Comparison of ENCODE assay signal across 8 cellular contexts in the genomic region with DNA sequence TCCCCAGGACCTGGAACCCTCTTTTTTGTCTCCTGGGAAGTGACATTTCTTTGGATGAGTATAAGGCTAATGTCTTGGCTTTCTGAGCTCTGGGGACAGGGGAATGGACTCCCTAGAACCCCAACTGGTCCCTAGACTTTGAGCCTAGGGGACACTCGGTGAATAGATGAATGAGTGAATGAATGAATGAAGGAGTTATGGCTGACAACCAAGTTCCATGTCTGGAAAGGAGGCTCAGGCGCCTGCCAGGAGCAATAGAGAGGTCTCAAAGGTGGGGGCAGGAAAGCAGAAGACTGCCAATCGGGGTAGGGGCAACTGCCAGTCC. TPM values are rescaled to one million over a fixed set of nuclear protein-coding genes. Genes with fewer than 3 reads are reported as not detected.
DNase-seq lines count a peak whose midpoint lies in the region; ATAC-seq and TF ChIP-seq lines count a peak whose summit lies in the region.

No MANE protein-coding gene starts in this region.

- no peak for TF ChIP-seq CTCF in DOHH2 (IDR thresholded peaks at IDR 0.05; ENCODE audit: low read depth, low read length, poor library complexity, severe bottlenecking)
- TF ChIP-seq CTCF in RWPE2 (IDR thresholded peaks at IDR 0.05; ENCODE audit: poor library complexity, severe bottlenecking) = no peak
- TF ChIP-seq CTCF in esophagus squamous epithelium (IDR thresholded peaks at IDR 0.05) = no peak
- no peak for TF ChIP-seq CTCF in progenitor cell of endocrine pancreas (IDR thresholded peaks at IDR 0.05; ENCODE audit: unreplicated experiment)

- no peaks in the 10 kb centered on the region for H3K9me3 Mint-ChIP-seq in progenitor cell of endocrine pancreas (ENCODE audit: low read depth)

- H3K4me3 ChIP-seq in DOHH2 (ENCODE audit: low read length) = peak overlapping the region; percentile 95
- peak overlapping the region; percentile 99 for H3K4me3 ChIP-seq in RWPE2 (ENCODE audit: severe bottlenecking)
- peak overlapping the region; percentile 84 to 96 (median 92) for H3K4me3 ChIP-seq in esophagus squamous epithelium

- peaks cover 12% of the 10 kb centered on the region; the same call in 1 of the 2 replicates for H3F3A ChIP-seq in DOHH2 (ENCODE audit: control insufficient read depth, insufficient read depth)

- H3K36me3 Mint-ChIP-seq in progenitor cell of endocrine pancreas (ENCODE audit: insufficient read depth) = no peaks in the 10 kb centered on the region

- intact Hi-C loops in esophagus squamous epithelium (cut with DNase I) = no loop called here

- peak overlapping the region; percentile 95 for H3K27ac Mint-ChIP-seq in progenitor cell of endocrine pancreas

- no peak for DNase-seq in RWPE2 (ENCODE audit: low spot score)
- DNase-seq in esophagus squamous epithelium (lab: John Stamatoyannopoulos, UW) = no peak
- DNase-seq in progenitor cell of endocrine pancreas (ENCODE audit: low spot score, unreplicated experiment) = no peak
- DNase-seq in dermis blood vessel endothelial cell = no peak
- no peak for DNase-seq in SKM-1 treated with dmso at 0.1 percent for 144 hours (lab: John Stamatoyannopoulos, UW; ENCODE audit: unreplicated experiment)
- no peak for DNase-seq in inferior parietal cortex (ENCODE audit: extremely low spot score)

- H3K79me2 ChIP-seq in DOHH2 (ENCODE audit: control insufficient read depth, low read length) = peaks cover 50% of the 10 kb centered on the region

- H3K4me3 Mint-ChIP-seq in progenitor cell of endocrine pancreas (ENCODE audit: low read depth) = peak overlapping the region; percentile 78

- WGBS in esophagus squamous epithelium, 2 donors = 7 to 13% methylated on average over 3 of the region's 3 CpGs

- peaks cover 72% of the 10 kb centered on the region for H3K4me1 ChIP-seq in DOHH2 (ENCODE audit: control insufficient read depth, low read length)
- H3K4me1 ChIP-seq in RWPE2 (ENCODE audit: insufficient read depth, poor library complexity, severe bottlenecking) = peaks cover 22% of the 10 kb centered on the region
- peaks cover 38 to 90% (median 49%) of the 10 kb centered on the region in 3 donors for H3K4me1 ChIP-seq in esophagus squamous epithelium

- H3K36me3 ChIP-seq in DOHH2 (ENCODE audit: control insufficient read depth, low read length) (peaks cover 31% of the 10 kb centered on the region), RWPE2 (ENCODE audit: low read depth) (no peaks in the 10 kb centered on the region), esophagus squamous epithelium (no peaks in the 10 kb centered on the region)

- H3K4me2 ChIP-seq in DOHH2 (ENCODE audit: low read length) = peak overlapping the region; percentile 93

- peaks cover 3% of the 10 kb centered on the region for H3K27me3 ChIP-seq in DOHH2 (ENCODE audit: control insufficient read depth, low read length)
- H3K27me3 ChIP-seq in RWPE2 (ENCODE audit: insufficient read depth, poor library complexity, severe bottlenecking) = no peaks in the 10 kb centered on the region
- H3K27me3 ChIP-seq in esophagus squamous epithelium = peaks cover 0 to 20% (median 0%) of the 10 kb centered on the region in 4 donors

- H3K9me2 ChIP-seq in DOHH2 (replicated peaks; ENCODE audit: control insufficient read depth, low read length) = no peaks in the 10 kb centered on the region

- ATAC-seq in RWPE2 (ENCODE audit: low read depth) (no peak), HG02763 (IDR thresholded peaks at IDR 0.05; ENCODE audit: unreplicated experiment) (no peak)

- no peaks in the 10 kb centered on the region for H3K27me3 Mint-ChIP-seq in progenitor cell of endocrine pancreas

- H3K9me3 ChIP-seq in DOHH2 (ENCODE audit: control insufficient read depth, insufficient read depth, low read length) = no peaks in the 10 kb centered on the region
- H3K9me3 ChIP-seq in RWPE2 (ENCODE audit: severe bottlenecking) = no peaks in the 10 kb centered on the region
- H3K9me3 ChIP-seq in esophagus squamous epithelium = no peaks in the 10 kb centered on the region

- no peak for TF ChIP-seq POLR2A in esophagus squamous epithelium (IDR thresholded peaks at IDR 0.05)

- H3K4me1 Mint-ChIP-seq in progenitor cell of endocrine pancreas (ENCODE audit: low read depth) = peaks cover 48% of the 10 kb centered on the region

- H4K20me1 ChIP-seq in DOHH2 (ENCODE audit: control insufficient read depth, insufficient read depth, low read depth, low read length) = peaks cover 22% of the 10 kb centered on the region; the same call in 1 of the 2 replicates

- no peak overlapping the region for H3K27ac ChIP-seq in DOHH2 (ENCODE audit: low read depth, low read length)
- H3K27ac ChIP-seq in RWPE2 (ENCODE audit: poor library complexity, severe bottlenecking) = peak overlapping the region; percentile 31
- H3K27ac ChIP-seq in esophagus squamous epithelium = peak overlapping the region; percentile 88 to 98 (median 93)

RNA-seq across cellular contexts. Expression of gene PRKCD, which starts 0.7 kb away (rescaled TPM):
- total RNA-seq in esophagus squamous epithelium (10 to 100 TPM in 3 of 4 donors, 1 to 10 TPM in 1; 8.8 to 21.5 (median 20.1) TPM), progenitor cell of endocrine pancreas (45.1 and 45.8 TPM in 2 replicates), dermis blood vessel endothelial cell (2.2 and 3.5 TPM in 2 replicates)

RNA-seq across cellular contexts. Expression of gene RFT1, which starts 30.1 kb away (rescaled TPM):
- 10 to 100 TPM in 3 of 4 donors, 1 to 10 TPM in 1; 4.9 to 18.2 (median 12.8) TPM for total RNA-seq in esophagus squamous epithelium
- 22.0 and 22.5 TPM in 2 replicates for total RNA-seq in progenitor cell of endocrine pancreas
- 18.3 and 25.5 TPM in 2 replicates for total RNA-seq in dermis blood vessel endothelial cell
